ENCODE assay signal across 9 cellular contexts in genomic region chr6:117906905-117907599, GRCh38. TPM values are rescaled to one million over a fixed set of nuclear protein-coding genes. Genes with fewer than 3 reads are reported as not detected.
DNase-seq lines count a peak whose midpoint lies in the region; ATAC-seq and TF ChIP-seq lines count a peak whose summit lies in the region.
"Had no signal": no experiment of that assay in that cellular context is flagged by ENCODE, and none has a peak within 500 bp of the region (broad histone marks: within the 10 kb centered on the region; RNA-seq: fewer than 3 reads in every experiment).

TSS of gene SLC35F1 (plus strand) at chr6:117907264.

- peak; percentile 83 for ATAC-seq in activated CD8-positive, alpha-beta T cell treated with anti-CD3 and anti-CD28 coated beads for 36 hours
- ATAC-seq in natural killer cell (peak in 2 of 3 donors; percentile 62 to 77), upper lobe of left lung (ENCODE audit: low FRiP score in 2 of 2) (peak in 1 of 2 donors; percentile 52)

- H3K9me3 ChIP-seq in GM23248 (ENCODE audit: low read depth) (no peaks in the 10 kb centered on the region), MM.1S (replicated peaks; ENCODE audit: insufficient read depth, low read length) (no peaks in the 10 kb centered on the region), upper lobe of left lung (no peaks in the 10 kb centered on the region)

- H3K36me3 Mint-ChIP-seq in activated CD8-positive, alpha-beta T cell treated with anti-CD3 and anti-CD28 coated beads for 36 hours (ENCODE audit: low read depth), result no peaks in the 10 kb centered on the region
- no peaks in the 10 kb centered on the region for H3K36me3 Mint-ChIP-seq in natural killer cell

- peak; percentile 43 for DNase-seq in NCI-H146 (lab: John Stamatoyannopoulos, UW)
- no peak for DNase-seq in NCI-H146 treated with DMSO at 0.1 percent for 48 hours (lab: John Stamatoyannopoulos, UW; ENCODE audit: unreplicated experiment)
- DNase-seq in GM23248, result peak; percentile 47
- DNase-seq in MM.1S, result peak; percentile 70
- DNase-seq in activated CD8-positive, alpha-beta T cell treated with anti-CD3 and anti-CD28 coated beads for 36 hours, result peak; percentile 52
- DNase-seq in fibroblast of mammary gland (ENCODE audit: low read depth), result no peak
- no peak for DNase-seq in natural killer cell
- peak; percentile 21 to 87 for DNase-seq in upper lobe of left lung

- peaks cover 62% of the 10 kb centered on the region for H3K27me3 Mint-ChIP-seq in activated CD8-positive, alpha-beta T cell treated with anti-CD3 and anti-CD28 coated beads for 36 hours
- peaks cover 52 to 68% of the 10 kb centered on the region in 2 donors for H3K27me3 Mint-ChIP-seq in natural killer cell (ENCODE audit: low read depth in 2 of 2)

- no peak within 1 kb of the TSS for H3K27ac Mint-ChIP-seq in activated CD8-positive, alpha-beta T cell treated with anti-CD3 and anti-CD28 coated beads for 36 hours
- no peak within 1 kb of the TSS for H3K27ac Mint-ChIP-seq in natural killer cell

- in situ Hi-C loops in GM23248 (cut with MboI), result no loop called here

- H3K27me3 ChIP-seq in GM23248 (replicated peaks; ENCODE audit: insufficient read depth) (peaks cover 39% of the 10 kb centered on the region), MM.1S (replicated peaks; ENCODE audit: insufficient read depth, low read length) (peaks cover 14% of the 10 kb centered on the region; the same call in 1 of the 2 replicates), upper lobe of left lung (peaks cover 0 to 30% (median 8%) of the 10 kb centered on the region in 4 donors)

- H3K4me2 ChIP-seq in GM23248 (ENCODE audit: unreplicated experiment), result peak within 1 kb of the TSS; percentile 52
- H3K4me2 ChIP-seq in MM.1S (ENCODE audit: low read depth, low read length), result peak within 1 kb of the TSS; percentile 74

- peak within 1 kb of the TSS; percentile 66 for H3K4me3 ChIP-seq in GM23248
- peak within 1 kb of the TSS; percentile 76 for H3K4me3 ChIP-seq in MM.1S (ENCODE audit: low read length)
- H3K4me3 ChIP-seq in fibroblast of mammary gland (ENCODE audit: control insufficient read depth, low read depth, low read length), result peak within 1 kb of the TSS; percentile 29
- H3K4me3 ChIP-seq in upper lobe of left lung, result peak within 1 kb of the TSS; percentile 27 to 71 (median 56)

- H2AFZ ChIP-seq in GM23248, result no peak within 1 kb of the TSS
- peak within 1 kb of the TSS; percentile 61 for H2AFZ ChIP-seq in MM.1S (ENCODE audit: low read length)

- intact Hi-C loops in activated CD8-positive, alpha-beta T cell treated with anti-CD3 and anti-CD28 coated beads for 36 hours (cut with micrococcal nuclease), result no loop called here
- intact Hi-C loops in natural killer cell (cut with micrococcal nuclease), result no loop called here

- no peak for TF ChIP-seq EP300 in upper lobe of left lung (IDR thresholded peaks at IDR 0.05)

- H3K9me2 ChIP-seq in GM23248 (ENCODE audit: insufficient read depth), result no peaks in the 10 kb centered on the region
- H3K9me2 ChIP-seq in MM.1S (replicated peaks; ENCODE audit: insufficient read depth, low read length), result no peaks in the 10 kb centered on the region

- H3K36me3 ChIP-seq in GM23248 (ENCODE audit: low read depth) (no peaks in the 10 kb centered on the region), MM.1S (replicated peaks; ENCODE audit: insufficient read depth, low read length) (no peaks in the 10 kb centered on the region), upper lobe of left lung (no peaks in the 10 kb centered on the region)

- peaks cover 5% of the 10 kb centered on the region for H3K4me1 Mint-ChIP-seq in activated CD8-positive, alpha-beta T cell treated with anti-CD3 and anti-CD28 coated beads for 36 hours (ENCODE audit: low read depth)
- H3K4me1 Mint-ChIP-seq in natural killer cell, result no peaks in the 10 kb centered on the region

- H3K4me1 ChIP-seq in GM23248 (ENCODE audit: insufficient read depth), result no peaks in the 10 kb centered on the region
- H3K4me1 ChIP-seq in MM.1S (ENCODE audit: low read length), result no peaks in the 10 kb centered on the region
- peaks cover 10 to 24% (median 16%) of the 10 kb centered on the region in 4 donors for H3K4me1 ChIP-seq in upper lobe of left lung

- peak; percentile 54 for TF ChIP-seq CTCF in MM.1S (IDR thresholded peaks at IDR 0.05; ENCODE audit: low read length)
- peak; percentile 43 for TF ChIP-seq CTCF in activated CD8-positive, alpha-beta T cell treated with anti-CD3 and anti-CD28 coated beads for 36 hours (IDR thresholded peaks at IDR 0.05)
- TF ChIP-seq CTCF in fibroblast of mammary gland (conservative IDR thresholded peaks at IDR 0.05; ENCODE audit: control insufficient read depth, insufficient read depth, low read depth, low read length), result peak; percentile 30
- no peak for TF ChIP-seq CTCF in natural killer cell (IDR thresholded peaks at IDR 0.05)
- peak in 3 of 6 experiments; percentile 21 to 30 (median 28) for TF ChIP-seq CTCF in upper lobe of left lung (IDR thresholded peaks at IDR 0.05)

- POLR2A ChIA-PET in activated CD8-positive, alpha-beta T cell treated with anti-CD3 and anti-CD28 coated beads for 36 hours (lab: Charles Lee), result no interaction called here

- WGBS in GM23248 (ENCODE audit: low coverage in 1 of 2, low lambda C conversion rate in 2 of 2, missing lambda C conversion rate in 2 of 2), 2 experiments, result 4 to 5% methylated on average over 49 to 64 of the region's 88 CpGs
- WGBS in upper lobe of left lung, 2 donors, result 2 to 9% methylated on average over 6 to 49 of the region's 88 CpGs

- no peaks in the 10 kb centered on the region for H3F3A ChIP-seq in GM23248 (ENCODE audit: insufficient read depth)
- no peaks in the 10 kb centered on the region for H3F3A ChIP-seq in MM.1S (ENCODE audit: insufficient read depth, low read length)

- H3K79me2 ChIP-seq in GM23248 (ENCODE audit: insufficient read depth) (no peaks in the 10 kb centered on the region), MM.1S (ENCODE audit: low read length) (no peaks in the 10 kb centered on the region)

- CTCF ChIA-PET in activated CD8-positive, alpha-beta T cell treated with anti-CD3 and anti-CD28 coated beads for 36 hours (lab: Charles Lee), result interaction anchor here (0.6 to 1.1 kb wide), 2 partner anchors 17 to 69 kb away, joined by 4 read pairs; no protein-coding TSS in a partner anchor

- TF ChIP-seq POLR2A in upper lobe of left lung (IDR thresholded peaks at IDR 0.05), result no peak

- H3K4me3 Mint-ChIP-seq in activated CD8-positive, alpha-beta T cell treated with anti-CD3 and anti-CD28 coated beads for 36 hours, result peak within 1 kb of the TSS; percentile 57
- peak within 1 kb of the TSS; percentile 84 for H3K4me3 Mint-ChIP-seq in natural killer cell

- H4K20me1 ChIP-seq in GM23248 (ENCODE audit: insufficient read depth) (peaks cover 3% of the 10 kb centered on the region; the same call in 1 of the 2 replicates), MM.1S (ENCODE audit: insufficient read depth, low read length) (no peaks in the 10 kb centered on the region)

- H3K9me3 Mint-ChIP-seq in activated CD8-positive, alpha-beta T cell treated with anti-CD3 and anti-CD28 coated beads for 36 hours, result no peaks in the 10 kb centered on the region
- H3K9me3 Mint-ChIP-seq in natural killer cell, result no peaks in the 10 kb centered on the region

- no peak within 1 kb of the TSS for H3K27ac ChIP-seq in GM23248
- no peak within 1 kb of the TSS for H3K27ac ChIP-seq in MM.1S (ENCODE audit: low read length)
- H3K27ac ChIP-seq in upper lobe of left lung, result no peak within 1 kb of the TSS

- H3K9ac ChIP-seq in GM23248 (no peak within 1 kb of the TSS), MM.1S (ENCODE audit: low read length) (no peak within 1 kb of the TSS; the same call in 1 of the 2 replicates)

RNA-seq across cellular contexts. Expression of gene SLC35F1, which starts in this region (rescaled TPM):
- 0.76 TPM in 1 of 2 replicates, not detected in the other for total RNA-seq in GM23248 (2014; rRNA removed; shearing (Covaris generic))
- polyA plus RNA-seq in GM23248 (2016; fragmentation: Nextera tagmentation; extraction: Ambion mirVana), result not detected in 2 replicates
- under 1 TPM; 0.09 TPM for total RNA-seq in activated CD8-positive, alpha-beta T cell treated with anti-CD3 and anti-CD28 coated beads for 36 hours
- total RNA-seq in natural killer cell (not detected), upper lobe of left lung (under 1 TPM in 3 of 6 donors, not detected in 3; 0.11 to 0.15 (median 0.13) TPM)
- total RNA-seq: pulmonary artery endothelial cell had no signal

Comparison
In these comparisons a context has a peak if more than half of its experiments do, and no peak if none do; other contexts are left out.
1. DNase-seq: peak in NCI-H146 (single experiment) and MM.1S (single experiment); none in NCI-H146 treated with DMSO at 0.1 percent for 48 hours (single experiment), fibroblast of mammary gland (single experiment) and natural killer cell (single experiment).
2. Peak in DNase-seq, H3K4me3 ChIP-seq and H3K4me2 ChIP-seq in GM23248; RNA of the gene not detected or under 1 TPM.
3. Peak in DNase-seq and ATAC-seq in activated CD8-positive, alpha-beta T cell treated with anti-CD3 and anti-CD28 coated beads for 36 hours; RNA of the gene not detected or under 1 TPM.
4. Peak in ATAC-seq in natural killer cell; RNA of the gene not detected or under 1 TPM.
5. Peak in DNase-seq and H3K4me3 ChIP-seq in upper lobe of left lung; RNA of the gene not detected or under 1 TPM.
6. Peak in every context shown above with its lines, with median percentiles within 50 percentile points of each other: H3K4me3 ChIP-seq.